ENCODE assay signal across 13 cellular contexts in genomic region chr16:1537138-1537577, GRCh38. TPM values are rescaled to one million over a fixed set of nuclear protein-coding genes. Genes with fewer than 3 reads are reported as not detected.
DNase-seq lines count a peak whose midpoint lies in the region; ATAC-seq and TF ChIP-seq lines count a peak whose summit lies in the region.
"Had no signal": no experiment of that assay in that cellular context is flagged by ENCODE, and none has a peak within 500 bp of the region (broad histone marks: within the 10 kb centered on the region; RNA-seq: fewer than 3 reads in every experiment).

No MANE protein-coding gene starts in this region.

- H3K27ac Mint-ChIP-seq in activated T-cell treated with anti-CD3 and anti-CD28 coated beads, Interleukin-2, amount 50 U/mL, for 72 hours: peak overlapping the region; percentile 47
- peak overlapping the region; percentile 91 for H3K27ac Mint-ChIP-seq in activated CD8-positive, alpha-beta T cell treated with anti-CD3 and anti-CD28 coated beads for 36 hours
- H3K27ac Mint-ChIP-seq in stimulated activated naive CD8-positive, alpha-beta T cell treated with anti-CD3 and anti-CD28 coated beads, Interleukin-15, amount 100 ng/mL, for 72 hours: peak overlapping the region; percentile 92 to 97

- peak overlapping the region; percentile 96 to 99 for H3K4me3 Mint-ChIP-seq in activated T-cell treated with anti-CD3 and anti-CD28 coated beads, Interleukin-2, amount 50 U/mL, for 72 hours
- H3K4me3 Mint-ChIP-seq in activated CD8-positive, alpha-beta T cell treated with anti-CD3 and anti-CD28 coated beads for 36 hours: peak overlapping the region; percentile 99
- peak overlapping the region; percentile 91 to 96 for H3K4me3 Mint-ChIP-seq in stimulated activated naive CD8-positive, alpha-beta T cell treated with anti-CD3 and anti-CD28 coated beads, Interleukin-15, amount 100 ng/mL, for 72 hours
- H3K4me3 Mint-ChIP-seq: neural crest cell had no signal

- H3K36me3 ChIP-seq in left ventricle myocardium inferior: peaks cover 66% of the 10 kb centered on the region
- peaks cover 45% of the 10 kb centered on the region for H3K36me3 ChIP-seq in brain microvascular endothelial cell (replicated peaks)

- intact Hi-C loops in activated CD8-positive, alpha-beta T cell treated with anti-CD3 and anti-CD28 coated beads for 36 hours (cut with micrococcal nuclease): no loop called here
- intact Hi-C loops in left ventricle myocardium inferior (cut with micrococcal nuclease): no loop called here

- no peaks in the 10 kb centered on the region for H3K9me3 Mint-ChIP-seq in activated T-cell treated with anti-CD3 and anti-CD28 coated beads, Interleukin-2, amount 50 U/mL, for 72 hours
- no peaks in the 10 kb centered on the region for H3K9me3 Mint-ChIP-seq in activated CD8-positive, alpha-beta T cell treated with anti-CD3 and anti-CD28 coated beads for 36 hours
- no peaks in the 10 kb centered on the region for H3K9me3 Mint-ChIP-seq in stimulated activated naive CD8-positive, alpha-beta T cell treated with anti-CD3 and anti-CD28 coated beads, Interleukin-15, amount 100 ng/mL, for 72 hours
- H3K9me3 Mint-ChIP-seq: neural crest cell had no signal

- no peak for ATAC-seq in activated T-cell treated with anti-CD3 and anti-CD28 coated beads, Interleukin-2, amount 50 U/mL, for 72 hours (replicated peaks in 1 of 2)
- no peak for ATAC-seq in activated CD8-positive, alpha-beta T cell treated with anti-CD3 and anti-CD28 coated beads for 36 hours
- ATAC-seq in stimulated activated naive CD8-positive, alpha-beta T cell treated with anti-CD3 and anti-CD28 coated beads, Interleukin-15, amount 100 ng/mL, for 72 hours: no peak

- peaks cover 45% of the 10 kb centered on the region for H3K4me1 Mint-ChIP-seq in activated T-cell treated with anti-CD3 and anti-CD28 coated beads, Interleukin-2, amount 50 U/mL, for 72 hours (ENCODE audit: low read depth)
- peaks cover 42% of the 10 kb centered on the region for H3K4me1 Mint-ChIP-seq in activated CD8-positive, alpha-beta T cell treated with anti-CD3 and anti-CD28 coated beads for 36 hours (ENCODE audit: low read depth)
- H3K4me1 Mint-ChIP-seq in stimulated activated naive CD8-positive, alpha-beta T cell treated with anti-CD3 and anti-CD28 coated beads, Interleukin-15, amount 100 ng/mL, for 72 hours: peaks cover 86% of the 10 kb centered on the region
- H3K4me1 Mint-ChIP-seq: neural crest cell had no signal

- POLR2A ChIA-PET in activated CD8-positive, alpha-beta T cell treated with anti-CD3 and anti-CD28 coated beads for 36 hours (lab: Charles Lee): interaction anchor here (0.6 to 2.4 kb wide), 8 partner anchors 8 to 170 kb away, joined by 3 to 9 read pairs (median 4); partner anchors contain the start of gene UQCC4

- no peaks in the 10 kb centered on the region for H3K27me3 ChIP-seq in left ventricle myocardium inferior (ENCODE audit: low read depth)
- H3K27me3 ChIP-seq in brain microvascular endothelial cell (replicated peaks): no peaks in the 10 kb centered on the region

- no peak for DNase-seq in activated T-cell treated with anti-CD3 and anti-CD28 coated beads, Interleukin-2, amount 50 U/mL, for 72 hours
- no peak for DNase-seq in activated T-cell treated with anti-CD3 and anti-CD28 coated beads, Interleukin-2, amount 50 U/mL, for 1 hour
- DNase-seq in activated CD8-positive, alpha-beta T cell treated with anti-CD3 and anti-CD28 coated beads for 36 hours: no peak
- DNase-seq in left ventricle myocardium inferior (no peak), cortex of kidney (lab: John Stamatoyannopoulos, UW) (no peak), brain microvascular endothelial cell (no peak), erythroblast (lab: John Stamatoyannopoulos, UW) (no peak)
- DNase-seq in stimulated activated naive CD8-positive, alpha-beta T cell treated with anti-CD3 and anti-CD28 coated beads, Interleukin-15, amount 100 ng/mL, for 72 hours: no peak
- DNase-seq: DMS79 treated with DMSO at 0.1 percent for 48 hours, NCI-H1092 had no signal

- CTCF ChIA-PET in activated CD8-positive, alpha-beta T cell treated with anti-CD3 and anti-CD28 coated beads for 36 hours (lab: Charles Lee): interaction anchor here (1.1 to 2.4 kb wide), 4 partner anchors 9 to 173 kb away, joined by 3 to 9 read pairs (median 6); partner anchors contain the start of genes IFT140 and MAPK8IP3

- H3K4me1 ChIP-seq in left ventricle myocardium inferior: peaks cover 96% of the 10 kb centered on the region

- H3K27ac ChIP-seq in left ventricle myocardium inferior (replicated peaks) (peak overlapping the region; percentile 98), brain microvascular endothelial cell (no peak overlapping the region)

- H3K27me3 Mint-ChIP-seq in activated T-cell treated with anti-CD3 and anti-CD28 coated beads, Interleukin-2, amount 50 U/mL, for 72 hours (ENCODE audit: low read depth): no peaks in the 10 kb centered on the region
- no peaks in the 10 kb centered on the region for H3K27me3 Mint-ChIP-seq in activated CD8-positive, alpha-beta T cell treated with anti-CD3 and anti-CD28 coated beads for 36 hours
- no peaks in the 10 kb centered on the region for H3K27me3 Mint-ChIP-seq in stimulated activated naive CD8-positive, alpha-beta T cell treated with anti-CD3 and anti-CD28 coated beads, Interleukin-15, amount 100 ng/mL, for 72 hours

- H3K36me3 Mint-ChIP-seq in activated T-cell treated with anti-CD3 and anti-CD28 coated beads, Interleukin-2, amount 50 U/mL, for 72 hours (ENCODE audit: insufficient read depth in 2 of 2): peaks cover 3 to 13% of the 10 kb centered on the region in 2 donors
- peaks cover 46% of the 10 kb centered on the region for H3K36me3 Mint-ChIP-seq in activated CD8-positive, alpha-beta T cell treated with anti-CD3 and anti-CD28 coated beads for 36 hours (ENCODE audit: low read depth)

- H3K4me3 ChIP-seq in left ventricle myocardium inferior (peak overlapping the region; percentile 83), brain microvascular endothelial cell (ENCODE audit: low read depth, low read length) (no peak overlapping the region)

- in situ Hi-C loops in brain microvascular endothelial cell (cut with HindIII; ENCODE audit: low pct_ligation_motif_present, low sequenced_read_pairs): no loop called here

- no peak for TF ChIP-seq CTCF in activated CD8-positive, alpha-beta T cell treated with anti-CD3 and anti-CD28 coated beads for 36 hours (IDR thresholded peaks at IDR 0.05)
- TF ChIP-seq CTCF in left ventricle myocardium inferior (IDR thresholded peaks at IDR 0.05; ENCODE audit: borderline replicate concordance) (no peak), brain microvascular endothelial cell (IDR thresholded peaks at IDR 0.05; ENCODE audit: low read depth, low read length, missing control alignments) (no peak)

- no peaks in the 10 kb centered on the region for H3K9me3 ChIP-seq in left ventricle myocardium inferior (replicated peaks)

- TF ChIP-seq POLR2A in erythroblast (IDR thresholded peaks at IDR 0.05; ENCODE audit: low read length): no peak

RNA-seq across cellular contexts. Expression of gene TMEM204, which starts 3.7 kb away (rescaled TPM):
- 10 to 100 TPM; 15.7 to 16.7 TPM for total RNA-seq in activated T-cell treated with anti-CD3 and anti-CD28 coated beads, Interleukin-2, amount 50 U/mL, for 72 hours
- total RNA-seq in activated CD8-positive, alpha-beta T cell treated with anti-CD3 and anti-CD28 coated beads for 36 hours: 10 to 100 TPM; 12.9 to 14.3 TPM
- 27.1 TPM for total RNA-seq in left ventricle myocardium inferior

RNA-seq across cellular contexts. Expression of gene TELO2, which starts 44.0 kb away (rescaled TPM):
- total RNA-seq in activated T-cell treated with anti-CD3 and anti-CD28 coated beads, Interleukin-2, amount 50 U/mL, for 72 hours: 10 to 100 TPM; 28.6 to 34.7 TPM
- total RNA-seq in activated CD8-positive, alpha-beta T cell treated with anti-CD3 and anti-CD28 coated beads for 36 hours: 10 to 100 TPM; 59.1 to 62.1 TPM
- 17.7 TPM for total RNA-seq in left ventricle myocardium inferior

RNA-seq across cellular contexts. Expression of gene PTX4, which starts 48.4 kb away (rescaled TPM):
- not detected for total RNA-seq in activated T-cell treated with anti-CD3 and anti-CD28 coated beads, Interleukin-2, amount 50 U/mL, for 72 hours
- not detected for total RNA-seq in activated CD8-positive, alpha-beta T cell treated with anti-CD3 and anti-CD28 coated beads for 36 hours
- not detected for total RNA-seq in left ventricle myocardium inferior
- total RNA-seq: frontal cortex, kidney epithelial cell had no signal
